Comparison of ENCODE assay signal across 8 cellular contexts in genomic region chr6:167699141-167700036, GRCh38.
DNase-seq lines count a peak whose midpoint lies in the region; ATAC-seq, FAIRE-seq and TF ChIP-seq lines count a peak whose summit lies in the region.

No MANE protein-coding gene starts in this region.

- no peak overlapping the region for H3K4me2 ChIP-seq in K562 (ENCODE audit: insufficient read depth, low read length)

- H3K9ac ChIP-seq in SK-N-MC (ENCODE audit: insufficient read length) = peak overlapping the region; percentile 71
- H3K9ac ChIP-seq in K562 (ENCODE audit: insufficient read depth in 1 of 2, low read depth in 2 of 2, low read length in 2 of 2) = no peak overlapping the region

- peak overlapping the region; percentile 73 for H3K4me3 ChIP-seq in SK-N-MC
- no peak overlapping the region for H3K4me3 ChIP-seq in K562
- H3K4me3 ChIP-seq in lung = no peak overlapping the region

- CTCF ChIA-PET in K562 (lab: Yijun Ruan, JAX; ENCODE audit: low intra/inter-chr PET ratio) = no interaction called here

- TF ChIP-seq POLR2A in K562 (conservative IDR thresholded peaks at IDR 0.05) = no peak

- in situ Hi-C loops in K562 (cut with MboI) = no loop called here

- H3K4me1 ChIP-seq in K562 (replicated peaks in 1 of 2; ENCODE audit: control insufficient read depth in 2 of 2, insufficient read depth in 2 of 2, low read length in 2 of 2) (peaks cover 0 to 8% of the 10 kb centered on the region in 2 experiments; a peak in 2 of 5 replicates), lung (ENCODE audit: control insufficient read depth in 2 of 2, insufficient read depth in 2 of 2, low read length in 2 of 2) (peaks cover 0 to 16% of the 10 kb centered on the region in 2 donors)

- no peak for FAIRE-seq in K562 (lab: Jason Lieb, UNC)

- no peaks in the 10 kb centered on the region for H3K79me2 ChIP-seq in K562 (ENCODE audit: control insufficient read depth, insufficient read depth, low read length)

- H3K27me3 ChIP-seq in K562 (ENCODE audit: control insufficient read depth in 2 of 2, insufficient read depth in 2 of 2, low read length in 2 of 2) (peaks cover 48 to 61% of the 10 kb centered on the region in 2 experiments), lung (ENCODE audit: control insufficient read depth, insufficient read depth) (no peaks in the 10 kb centered on the region)

- ATAC-seq in GM18867 (IDR thresholded peaks at IDR 0.05; ENCODE audit: unreplicated experiment) (peak; percentile 89), HG03025 (IDR thresholded peaks at IDR 0.05; ENCODE audit: low FRiP score, unreplicated experiment) (peak; percentile 93), K562 (peak; percentile 13; the same call in 1 of the 3 replicates), lung (ENCODE audit: insufficient read depth, low FRiP score) (peak; percentile 91)

- H2AFZ ChIP-seq in K562 (ENCODE audit: low read depth, low read length) = no peak overlapping the region

- BruUV-seq in K562 (replicated peaks; lab: Mats Ljungman, UMichigan) = no TSS peak

- H4K20me1 ChIP-seq in K562 (replicated peaks; ENCODE audit: control insufficient read depth, insufficient read depth, low read length) = peaks cover 3% of the 10 kb centered on the region; the same call in 1 of the 2 replicates

- H3K9me3 ChIP-seq in SK-N-MC (ENCODE audit: low read depth, low read length) (no peaks in the 10 kb centered on the region), K562 (replicated peaks; ENCODE audit: control insufficient read depth, insufficient read depth, low read depth, low read length) (no peaks in the 10 kb centered on the region), lung (ENCODE audit: control insufficient read depth in 2 of 2, insufficient read depth in 1 of 2, low read length in 1 of 2) (no peaks in the 10 kb centered on the region)

- no peaks in the 10 kb centered on the region for H3K36me3 ChIP-seq in SK-N-MC (ENCODE audit: insufficient read depth, low read length)
- H3K36me3 ChIP-seq in K562 (ENCODE audit: control insufficient read depth, insufficient read depth, low read length) = no peaks in the 10 kb centered on the region
- no peaks in the 10 kb centered on the region for H3K36me3 ChIP-seq in lung (ENCODE audit: control insufficient read depth in 2 of 2, insufficient read depth in 2 of 2, low read length in 2 of 2)

- no peak for TF ChIP-seq EP300 in K562 (IDR thresholded peaks at IDR 0.05; ENCODE audit: low read length)

- no peak for TF ChIP-seq RAD21 in K562 (CRISPR knock-in tag; conservative IDR thresholded peaks at IDR 0.05 in 1 of 2, IDR thresholded peaks at IDR 0.05 in 1 of 2)

- H3K27ac ChIP-seq in SK-N-MC (peak overlapping the region; percentile 97), K562 (ENCODE audit: extremely low read depth, low read depth, low read length) (no peak overlapping the region), lung (ENCODE audit: low read depth in 1 of 2, low read length in 1 of 2) (peak overlapping the region; percentile 76 to 87)

- no peak for TF ChIP-seq CTCF in K562 (IDR thresholded peaks at IDR 0.05 in 2 of 3, conservative IDR thresholded peaks at IDR 0.05 in 1 of 3; ENCODE audit: insufficient read depth in 2 of 3, low read depth in 1 of 3, low read length in 3 of 3)
- no peak for TF ChIP-seq CTCF in lung (IDR thresholded peaks at IDR 0.05; ENCODE audit: control extremely low read depth, extremely low read depth)

- no peaks in the 10 kb centered on the region for H3K9me1 ChIP-seq in K562 (ENCODE audit: control insufficient read depth, insufficient read depth, low read length)

- intact Hi-C loops in K562 (cut with micrococcal nuclease) = no loop called here

- POLR2A ChIA-PET in K562 (lab: Yijun Ruan, JAX) = interaction anchor here (0.8 to 1.2 kb wide), 3 partner anchors 9 to 292 kb away, joined by 3 read pairs; no protein-coding TSS in a partner anchor

- DNase-seq in SK-N-MC (ENCODE audit: low read depth, low spot score) = peak; percentile 37
- no peak for DNase-seq in K562 (ENCODE audit: extremely low read depth in 1 of 4, low spot score in 3 of 4)
- DNase-seq in lung (ENCODE audit: low spot score) = peak; percentile 68
- DNase-seq in stimulated activated CD8-positive, alpha-beta memory T cell treated with anti-CD3 and anti-CD28 coated beads, Interleukin-4, amount 100 ng/mL, for 48 hours = peak; percentile 59
- no peak for DNase-seq in NCI-H774 (lab: John Stamatoyannopoulos, UW)
- no peak for DNase-seq in NCI-H1105 treated with DMSO at 0.1 percent for 48 hours (lab: John Stamatoyannopoulos, UW)

- 1% methylated on average over 19 of the region's 21 CpGs for whole genome bisulfite sequencing in K562 (ENCODE audit: insufficient coverage, low coverage, missing lambda C conversion rate)
- WGBS in lung, 2 donors = 21 to 32% methylated on average over 21 of the region's 21 CpGs

TF ChIP-seq in K562, 482 proteins besides CTCF, POLR2A, EP300 and RAD21:
- TF ChIP-seq NCOA6 (IDR thresholded peaks at IDR 0.05) (no peak), ZSCAN29 (IDR thresholded peaks at IDR 0.05) (no peak), PATZ1 (CRISPR knock-in tag; IDR thresholded peaks at IDR 0.05; ENCODE audit: borderline replicate concordance) (no peak), SPI1 (IDR thresholded peaks at IDR 0.05; ENCODE audit: borderline replicate concordance, low read depth, low read length) (peak; percentile 39; the same call in 1 of the 2 replicates), DACH1 (IDR thresholded peaks at IDR 0.05; ENCODE audit: partially characterized antibody) (no peak), MEF2D (tag; conservative IDR thresholded peaks at IDR 0.05; ENCODE audit: low read depth) (no peak), FOXM1 (IDR thresholded peaks at IDR 0.05; ENCODE audit: low read depth) (no peak), FOXM1 (CRISPR knock-in tag; IDR thresholded peaks at IDR 0.05; ENCODE audit: low read depth) (no peak), CBFB (CRISPR knock-in tag; IDR thresholded peaks at IDR 0.05) (no peak), GTF3C2 (IDR thresholded peaks at IDR 0.05; ENCODE audit: borderline replicate concordance, extremely low read depth, insufficient read length) (no peak), ELF1 (tag; IDR thresholded peaks at IDR 0.05) (peak; percentile 36; the same call in 1 of the 2 replicates), ZNF696 (CRISPR knock-in tag; conservative IDR thresholded peaks at IDR 0.05) (no peak)

Comparison
In these comparisons a context has a peak if more than half of its experiments do, and no peak if none do; other contexts are left out.
1. ATAC-seq: peak in every context shown above with its lines; median percentile 93 in HG03025; 91 in lung; 89 in GM18867; 13 in K562.
2. DNase-seq: peak in SK-N-MC (single experiment), lung (single experiment) and stimulated activated CD8-positive, alpha-beta memory T cell treated with anti-CD3 and anti-CD28 coated beads, Interleukin-4, amount 100 ng/mL, for 48 hours (single experiment); none in K562 (0 of 4), NCI-H774 (single experiment) and NCI-H1105 treated with DMSO at 0.1 percent for 48 hours (single experiment).